ENCODE assay signal across 8 cellular contexts in the genomic region with DNA sequence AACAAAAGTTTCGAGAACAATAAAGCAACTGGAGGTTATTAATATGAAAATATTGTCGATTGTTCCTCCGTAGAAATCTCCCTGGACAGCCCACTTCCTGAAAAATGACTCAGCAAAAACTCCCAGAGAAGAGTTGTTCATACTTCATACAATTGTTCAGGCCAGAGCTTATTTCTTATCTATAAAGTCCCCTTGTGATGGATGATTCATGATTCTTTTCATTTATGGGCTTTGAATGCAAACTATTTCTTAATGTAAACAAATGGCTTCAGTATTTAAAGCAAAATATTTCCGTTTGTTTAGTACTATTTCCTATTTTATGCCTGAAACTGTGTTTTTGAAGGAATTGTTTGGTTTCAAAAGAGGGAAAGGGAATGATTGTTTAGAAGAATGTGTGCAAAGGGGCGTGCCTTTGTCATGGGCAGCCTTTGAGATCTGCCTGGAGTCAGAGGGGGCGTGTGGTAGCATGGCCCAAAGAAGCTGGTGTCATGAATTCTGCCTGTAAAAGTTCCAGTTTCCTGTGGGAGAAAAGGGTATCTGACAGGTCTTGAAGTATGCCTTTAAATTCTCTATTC. TPM values are rescaled to one million over a fixed set of nuclear protein-coding genes. Genes with fewer than 3 reads are reported as not detected.
DNase-seq lines count a peak whose midpoint lies in the region; ATAC-seq and TF ChIP-seq lines count a peak whose summit lies in the region.

No MANE protein-coding gene starts in this region.

- peak overlapping the region; percentile 20; the same call in 1 of the 2 replicates for H3K4me2 ChIP-seq in OCI-LY3 (ENCODE audit: low read length)
- no peak overlapping the region for H3K4me2 ChIP-seq in parathyroid adenoma (ENCODE audit: low read length)

- H3K79me2 ChIP-seq in OCI-LY3 (ENCODE audit: low read length) (no peaks in the 10 kb centered on the region), parathyroid adenoma (no peaks in the 10 kb centered on the region)

- peaks cover 4% of the 10 kb centered on the region for H3K36me3 ChIP-seq in OCI-LY3 (replicated peaks; ENCODE audit: low read depth, low read length)
- H3K36me3 ChIP-seq in parathyroid adenoma (ENCODE audit: control insufficient read depth, insufficient read depth, low read length): no peaks in the 10 kb centered on the region
- H3K36me3 ChIP-seq in mucosa of descending colon (ENCODE audit: low read depth): no peaks in the 10 kb centered on the region

- intact Hi-C loops in mucosa of descending colon (cut with DNase I, micrococcal nuclease): no loop called here

- H4K20me1 ChIP-seq in OCI-LY3 (ENCODE audit: insufficient read depth, low read length): no peaks in the 10 kb centered on the region

- H3K9ac ChIP-seq in OCI-LY3 (ENCODE audit: low read length): no peak overlapping the region
- no peak overlapping the region for H3K9ac ChIP-seq in parathyroid adenoma

- H2AFZ ChIP-seq in OCI-LY3 (ENCODE audit: low read depth, low read length) (peak overlapping the region; percentile 64; the same call in 1 of the 2 replicates), parathyroid adenoma (no peak overlapping the region)

- H3K4me1 ChIP-seq in OCI-LY3 (ENCODE audit: low read length): peaks cover 32% of the 10 kb centered on the region
- H3K4me1 ChIP-seq in parathyroid adenoma: no peaks in the 10 kb centered on the region
- H3K4me1 ChIP-seq in mucosa of descending colon (ENCODE audit: low read depth): no peaks in the 10 kb centered on the region

- peak; percentile 96 for DNase-seq in ELR (ENCODE audit: low read depth)
- DNase-seq in epithelial cell of prostate (ENCODE audit: low read depth, low spot score): peak; percentile 39
- DNase-seq in activated T-cell treated with anti-CD3 and anti-CD28 coated beads, Interleukin-2, amount 50 U/mL, for 48 hours: no peak
- no peak for DNase-seq in mucosa of descending colon
- no peak for DNase-seq in activated T-cell treated with anti-CD3 and anti-CD28 coated beads, Interleukin-2, amount 50 U/mL, for 1 hour

- H3K4me3 ChIP-seq in OCI-LY3 (ENCODE audit: low read length) (no peak overlapping the region), parathyroid adenoma (ENCODE audit: low read depth, low read length) (no peak overlapping the region), mucosa of descending colon (no peak overlapping the region)

- H3K9me3 ChIP-seq in OCI-LY3 (ENCODE audit: insufficient read depth, low read length): no peaks in the 10 kb centered on the region
- no peaks in the 10 kb centered on the region for H3K9me3 ChIP-seq in parathyroid adenoma (ENCODE audit: control insufficient read depth, low read length)
- H3K9me3 ChIP-seq in mucosa of descending colon: no peaks in the 10 kb centered on the region

- TF ChIP-seq CTCF in OCI-LY3 (IDR thresholded peaks at IDR 0.05; ENCODE audit: low read depth, low read length) (no peak), parathyroid adenoma (IDR thresholded peaks at IDR 0.05) (no peak), mucosa of descending colon (IDR thresholded peaks at IDR 0.05) (no peak)

- ATAC-seq in GM19455 (IDR thresholded peaks at IDR 0.05; ENCODE audit: unreplicated experiment): no peak
- ATAC-seq in mucosa of descending colon: no peak

- H3K27ac ChIP-seq in OCI-LY3 (ENCODE audit: low read length) (peak overlapping the region; percentile 21; the same call in 1 of the 2 replicates), epithelial cell of prostate (peak overlapping the region; percentile 73), parathyroid adenoma (peak overlapping the region; percentile 29)

- no peaks in the 10 kb centered on the region for H3K27me3 ChIP-seq in OCI-LY3 (ENCODE audit: low read depth, low read length)
- H3K27me3 ChIP-seq in parathyroid adenoma (ENCODE audit: control insufficient read depth, insufficient read depth, low read length): no peaks in the 10 kb centered on the region

RNA-seq across cellular contexts. Expression of gene EXOC6, which starts 26.2 kb away (rescaled TPM):
- total RNA-seq in mucosa of descending colon: 10 to 100 TPM; 12.7 to 13.9 (median 13.1) TPM

Comparison
In these comparisons a context has a peak if more than half of its experiments do, and no peak if none do; other contexts are left out.
1. DNase-seq: peak in ELR (single experiment) and epithelial cell of prostate (single experiment); none in activated T-cell treated with anti-CD3 and anti-CD28 coated beads, Interleukin-2, amount 50 U/mL, for 48 hours (0 of 2), mucosa of descending colon (0 of 3) and activated T-cell treated with anti-CD3 and anti-CD28 coated beads, Interleukin-2, amount 50 U/mL, for 1 hour (single experiment).
2. H3K27ac ChIP-seq: peak in every context shown above with its lines; median percentile 73 in epithelial cell of prostate; 29 in parathyroid adenoma; 21 in OCI-LY3.